8 cellular contexts compared by ENCODE assay signal in the genomic region with DNA sequence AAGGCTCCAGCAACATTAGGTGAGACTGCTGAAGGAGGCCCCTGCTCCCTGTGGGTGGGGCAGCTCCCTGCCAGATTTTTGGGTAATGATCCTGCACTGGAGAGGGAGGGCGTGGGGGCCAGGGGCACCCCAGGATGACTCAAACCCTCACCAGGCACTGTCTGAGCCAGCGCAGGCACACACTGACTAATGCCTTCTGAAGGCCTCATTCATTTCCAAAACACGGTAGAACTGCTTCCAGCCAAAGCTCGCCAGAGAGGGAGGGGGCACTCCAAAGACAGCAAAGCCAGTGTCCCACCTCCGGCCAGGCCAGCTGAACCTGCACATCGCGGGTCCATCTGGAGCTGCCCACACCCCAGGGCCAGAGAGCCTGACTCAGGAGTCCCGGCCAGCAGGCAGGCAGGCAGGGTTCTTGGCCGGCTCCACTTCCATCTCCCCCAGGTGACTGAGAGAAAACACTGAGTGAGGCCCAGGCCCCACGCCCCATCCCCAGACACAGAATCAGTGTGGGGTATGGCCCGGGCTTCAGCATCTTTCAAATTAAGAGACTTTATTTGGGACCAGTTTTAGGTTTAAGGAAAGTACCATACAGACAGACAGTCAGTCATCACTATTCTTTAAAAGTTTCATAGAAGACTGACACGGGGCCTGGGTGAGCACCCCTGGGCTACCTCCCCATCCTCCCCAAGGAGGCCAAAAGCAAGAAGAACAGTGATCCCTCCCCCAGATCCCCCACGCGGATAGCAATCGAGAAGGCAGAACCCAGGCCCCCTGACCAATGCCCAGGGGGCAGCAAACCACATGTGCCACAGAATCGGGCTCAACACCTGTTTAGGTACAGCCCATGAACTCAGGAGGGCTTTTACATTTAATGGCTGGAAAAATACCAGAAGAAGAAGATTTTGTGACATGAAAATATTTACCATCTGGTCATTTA. TPM values are rescaled to one million over a fixed set of nuclear protein-coding genes. Genes with fewer than 3 reads are reported as not detected.
DNase-seq lines count a peak whose midpoint lies in the region; ATAC-seq and TF ChIP-seq lines count a peak whose summit lies in the region.

No MANE protein-coding gene starts in this region.

- H3K4me3 ChIP-seq in BLaER1 = peak overlapping the region; percentile 87
- peak overlapping the region; percentile 84; the same call in 1 of the 2 replicates for H3K4me3 ChIP-seq in OCI-LY3 (ENCODE audit: low read length)

- DNase-seq in immature natural killer cell = no peak
- DNase-seq in stimulated activated CD4-positive, alpha-beta T cell treated with anti-CD3 and anti-CD28 coated beads, Interleukin-4, amount 100 ng/mL, for 24 hours = peak; percentile 88
- DNase-seq in SW480 (ENCODE audit: low spot score) = no peak

- no peaks in the 10 kb centered on the region for H3K36me3 Mint-ChIP-seq in activated naive CD4-positive, alpha-beta T cell treated with anti-CD3 and anti-CD28 coated beads, Interleukin-2, amount 50 U/mL, for 24 hours
- H3K36me3 Mint-ChIP-seq in immature natural killer cell = no peaks in the 10 kb centered on the region

- H3K27me3 Mint-ChIP-seq in activated naive CD4-positive, alpha-beta T cell treated with anti-CD3 and anti-CD28 coated beads, Interleukin-2, amount 50 U/mL, for 24 hours = no peaks in the 10 kb centered on the region
- H3K27me3 Mint-ChIP-seq in immature natural killer cell (ENCODE audit: low read depth in 3 of 3) = peaks cover 2 to 5% (median 3%) of the 10 kb centered on the region in 3 donors

- H4K20me1 ChIP-seq in BLaER1 (peaks cover 67% of the 10 kb centered on the region), OCI-LY3 (ENCODE audit: insufficient read depth, low read length) (no peaks in the 10 kb centered on the region)

- H3K27me3 ChIP-seq in BLaER1 (no peaks in the 10 kb centered on the region), OCI-LY3 (ENCODE audit: low read depth, low read length) (0 out of 2 replicates have a peak, but pooled peaks cover 4% of the 10 kb centered on the region)

- H3K9me3 ChIP-seq in BLaER1 (no peaks in the 10 kb centered on the region), OCI-LY3 (ENCODE audit: insufficient read depth, low read length) (no peaks in the 10 kb centered on the region)

- H3K4me1 Mint-ChIP-seq in activated naive CD4-positive, alpha-beta T cell treated with anti-CD3 and anti-CD28 coated beads, Interleukin-2, amount 50 U/mL, for 24 hours = peaks cover 46% of the 10 kb centered on the region
- H3K4me1 Mint-ChIP-seq in immature natural killer cell = peaks cover 51 to 56% of the 10 kb centered on the region in 2 donors

- H3K4me1 ChIP-seq in BLaER1 (peaks cover 87% of the 10 kb centered on the region), OCI-LY3 (ENCODE audit: low read length) (peaks cover 33% of the 10 kb centered on the region)

- H3K9ac ChIP-seq in BLaER1 (peak overlapping the region; percentile 97), OCI-LY3 (ENCODE audit: low read length) (no peak overlapping the region)

- peak overlapping the region; percentile 72 for H3K4me3 Mint-ChIP-seq in activated naive CD4-positive, alpha-beta T cell treated with anti-CD3 and anti-CD28 coated beads, Interleukin-2, amount 50 U/mL, for 24 hours
- H3K4me3 Mint-ChIP-seq in immature natural killer cell = peak overlapping the region; percentile 69 to 87 (median 80)

- peaks cover 60% of the 10 kb centered on the region for H3K79me2 ChIP-seq in OCI-LY3 (ENCODE audit: low read length)

- H3K27ac ChIP-seq in BLaER1 (peak overlapping the region; percentile 97), OCI-LY3 (ENCODE audit: low read length) (no peak overlapping the region)

- H3K9me3 Mint-ChIP-seq in activated naive CD4-positive, alpha-beta T cell treated with anti-CD3 and anti-CD28 coated beads, Interleukin-2, amount 50 U/mL, for 24 hours = no peaks in the 10 kb centered on the region
- no peaks in the 10 kb centered on the region for H3K9me3 Mint-ChIP-seq in immature natural killer cell

- H3K36me3 ChIP-seq in BLaER1 (no peaks in the 10 kb centered on the region), OCI-LY3 (replicated peaks; ENCODE audit: low read depth, low read length) (no peaks in the 10 kb centered on the region)

- H3K4me2 ChIP-seq in BLaER1 = peak overlapping the region; percentile 95
- H3K4me2 ChIP-seq in OCI-LY3 (ENCODE audit: low read length) = peak overlapping the region; percentile 57

- H3K27ac Mint-ChIP-seq in activated naive CD4-positive, alpha-beta T cell treated with anti-CD3 and anti-CD28 coated beads, Interleukin-2, amount 50 U/mL, for 24 hours = peak overlapping the region; percentile 84
- peak overlapping the region; percentile 87 to 96 (median 94) for H3K27ac Mint-ChIP-seq in immature natural killer cell

- no peak for ATAC-seq in HG03571 (IDR thresholded peaks at IDR 0.05; ENCODE audit: unreplicated experiment)
- ATAC-seq in HG03095 (IDR thresholded peaks at IDR 0.05; ENCODE audit: unreplicated experiment) = no peak

- H2AFZ ChIP-seq in OCI-LY3 (ENCODE audit: low read depth, low read length) = no peak overlapping the region

- no peak for TF ChIP-seq CTCF in OCI-LY3 (IDR thresholded peaks at IDR 0.05; ENCODE audit: low read depth, low read length)

RNA-seq across cellular contexts. Expression of a gene that starts 2.3 kb away (rescaled TPM):
- polyA plus RNA-seq in immature natural killer cell = 10 to 100 TPM in 2 of 3 donors, 1 to 10 TPM in 1; 5.2 to 41.2 (median 13.1) TPM

RNA-seq across cellular contexts. Expression of a gene that starts 20.9 kb away (rescaled TPM):
- 1 to 10 TPM in 2 of 3 donors, not detected in 1; 1.3 to 3.1 TPM for polyA plus RNA-seq in immature natural killer cell

RNA-seq across cellular contexts. Expression of a gene that starts 29.0 kb away (rescaled TPM):
- polyA plus RNA-seq in immature natural killer cell = 100 to 1,000 TPM; 432 to 476 (median 450) TPM
